Comparison of ENCODE assay signal across 8 cellular contexts in genomic region chr1:43969746-43970466, GRCh38. TPM values are rescaled to one million over a fixed set of nuclear protein-coding genes. Genes with fewer than 3 reads are reported as not detected.
DNase-seq lines count a peak whose midpoint lies in the region; ATAC-seq, FAIRE-seq and TF ChIP-seq lines count a peak whose summit lies in the region.

TSS of gene DPH2 (plus strand) at chr1:43970010. CDS start at chr1:43970176, 166 bp downstream.

- intact Hi-C loops in activated CD4-positive, alpha-beta T cell treated with anti-CD3 and anti-CD28 coated beads, Interleukin-2, amount 10 ng/mL, durations not matched to agents 24 days and 14 days (cut with micrococcal nuclease), result loop anchor here (1.0 to 10.0 kb wide), 2 partner anchors 24 to 605 kb away; partner anchors contain the start of genes ELOVL1 and IPO13

- peak within 1 kb of the TSS in 1 of 2 donors; percentile 26 for H3K27ac ChIP-seq in coronary artery

- H3K27ac Mint-ChIP-seq in activated CD4-positive, alpha-beta T cell treated with anti-CD3 and anti-CD28 coated beads, Interleukin-2, amount 10 ng/mL, durations not matched to agents 24 days and 14 days, result peak within 1 kb of the TSS; percentile 88

- peak within 1 kb of the TSS; percentile 88 for H3K4me3 ChIP-seq in BE2C (ENCODE audit: low read depth, low read length)
- peak within 1 kb of the TSS; percentile 87 for H3K4me3 ChIP-seq in coronary artery

- H3K4me1 Mint-ChIP-seq in activated CD4-positive, alpha-beta T cell treated with anti-CD3 and anti-CD28 coated beads, Interleukin-2, amount 10 ng/mL, durations not matched to agents 24 days and 14 days, result peaks cover 25% of the 10 kb centered on the region

- peak; percentile 94 for DNase-seq in BE2C
- DNase-seq in GM19239 (ENCODE audit: insufficient read length, low spot score), result peak; percentile 99
- DNase-seq in NCI-H526 treated with DMSO at 0.1 percent for 48 hours (lab: John Stamatoyannopoulos, UW), result peak; percentile 99
- DNase-seq in activated CD4-positive, alpha-beta T cell treated with anti-CD3 and anti-CD28 coated beads, Interleukin-2, amount 10 ng/mL, durations not matched to agents 24 days and 14 days, result peak; percentile 97
- peak; percentile 98 for DNase-seq in coronary artery (ENCODE audit: low spot score)
- peak; percentile 99 for DNase-seq in left kidney (ENCODE audit: low read depth, low spot score)
- DNase-seq in stimulated activated CD4-positive, alpha-beta T cell treated with anti-CD3 and anti-CD28 coated beads, Interleukin-2, amount 100 ng/mL, for 24 hours, result peak; percentile 97

- H3K4me1 ChIP-seq in BE2C, result no peaks in the 10 kb centered on the region

- peak within 1 kb of the TSS; percentile 98 for H3K4me3 Mint-ChIP-seq in activated CD4-positive, alpha-beta T cell treated with anti-CD3 and anti-CD28 coated beads, Interleukin-2, amount 10 ng/mL, durations not matched to agents 24 days and 14 days

- ATAC-seq in HG03457 (IDR thresholded peaks at IDR 0.05; ENCODE audit: unreplicated experiment), result peak; percentile 61

- H3K36me3 Mint-ChIP-seq in activated CD4-positive, alpha-beta T cell treated with anti-CD3 and anti-CD28 coated beads, Interleukin-2, amount 10 ng/mL, durations not matched to agents 24 days and 14 days (ENCODE audit: low read depth), result peaks cover 29% of the 10 kb centered on the region

- H3K9me3 ChIP-seq in BE2C, result no peaks in the 10 kb centered on the region

- no peaks in the 10 kb centered on the region for H3K27me3 Mint-ChIP-seq in activated CD4-positive, alpha-beta T cell treated with anti-CD3 and anti-CD28 coated beads, Interleukin-2, amount 10 ng/mL, durations not matched to agents 24 days and 14 days

- peak; percentile 93 for FAIRE-seq in GM19239 (lab: Jason Lieb, UNC)

- no peaks in the 10 kb centered on the region for H3K27me3 ChIP-seq in BE2C

- no peaks in the 10 kb centered on the region for H3K9me3 Mint-ChIP-seq in activated CD4-positive, alpha-beta T cell treated with anti-CD3 and anti-CD28 coated beads, Interleukin-2, amount 10 ng/mL, durations not matched to agents 24 days and 14 days

- TF ChIP-seq CTCF in BE2C (IDR thresholded peaks at IDR 0.05; ENCODE audit: low read depth, low read length) (no peak), coronary artery (IDR thresholded peaks at IDR 0.05) (no peak)

- peaks cover 4% of the 10 kb centered on the region for H3K36me3 ChIP-seq in BE2C

RNA-seq across cellular contexts. Expression of gene DPH2, which starts in this region (rescaled TPM):
- 116 TPM for polyA plus RNA-seq in BE2C (2012; ENCODE audit: insufficient read depth, insufficient read length, low read depth)
- total RNA-seq in activated CD4-positive, alpha-beta T cell treated with anti-CD3 and anti-CD28 coated beads, Interleukin-2, amount 10 ng/mL, durations not matched to agents 24 days and 14 days, result 71.0 and 71.8 TPM in 2 replicates
